ENCODE assay signal across 26 cellular contexts in genomic region chr15:43854801-43855200, GRCh38. TPM values are rescaled to one million over a fixed set of nuclear protein-coding genes. Genes with fewer than 3 reads are reported as not detected.
DNase-seq lines count a peak whose midpoint lies in the region; ATAC-seq and TF ChIP-seq lines count a peak whose summit lies in the region.
"Had no signal": no experiment of that assay in that cellular context is flagged by ENCODE, and none has a peak within 500 bp of the region (broad histone marks: within the 10 kb centered on the region; RNA-seq: fewer than 3 reads in every experiment).

No MANE protein-coding gene starts in this region.

- peak; percentile 6 for DNase-seq in ELR (ENCODE audit: low read depth)
- peak; percentile 4 for DNase-seq in M059J (ENCODE audit: low read depth)
- peak; percentile 43 to 52 for DNase-seq in cardiac fibroblast (ENCODE audit: low read depth in 2 of 2)
- DNase-seq in renal cortical epithelial cell (ENCODE audit: low read depth) = peak; percentile 21
- DNase-seq in T1000 (lab: John Stamatoyannopoulos, UW) = no peak
- DNase-seq: activated CD4-positive, alpha-beta T cell treated with anti-CD3 and anti-CD28 coated beads for 1 hour; activated CD8-positive, alpha-beta T cell treated with anti-CD3 and anti-CD28 coated beads for 36 hours; activated effector memory CD4-positive, alpha-beta T cell treated with Interleukin-2 at 50 U/mL for 16 hours; cerebellar nuclear complex; DMS53; gastrocnemius medialis; hippocampal formation; left ventricle myocardium inferior; natural killer cell; NCI-H1105; NCI-H2029; NCI-H345; NCI-H748 treated with DMSO at 0.1 percent for 48 hours; retina; Right ventricle myocardium superior; stimulated activated CD4-positive, alpha-beta T cell treated with anti-CD3 and anti-CD28 coated beads, Interleukin-4, amount 100 ng/mL, for 1 hour had no signal

- ATAC-seq in GM18498 (IDR thresholded peaks at IDR 0.05; ENCODE audit: unreplicated experiment) (no peak), HG02759 (IDR thresholded peaks at IDR 0.05; ENCODE audit: unreplicated experiment) (no peak)
- ATAC-seq: activated CD8-positive, alpha-beta T cell treated with anti-CD3 and anti-CD28 coated beads for 36 hours; gastrocnemius medialis; GM23338; natural killer cell; stimulated activated memory B cell treated with anti-CD40 and anti-IgM and Interleukin-4, amounts not matched to agents 10 μg/mL and 1 μg/mL and 100 μg/mL, for 72 hours had no signal

- no peak for TF ChIP-seq CTCF in cardiac fibroblast (IDR thresholded peaks at IDR 0.05; ENCODE audit: low read depth, low read length)

- no peak overlapping the region for H3K4me3 ChIP-seq in cardiac fibroblast (replicated peaks in 1 of 2; ENCODE audit: low read depth in 2 of 2, low read length in 2 of 2)
- H3K4me3 ChIP-seq: gastrocnemius medialis, GM23338, left ventricle myocardium inferior had no signal

RNA-seq across cellular contexts. Expression of gene WDR76, which starts 28.0 kb away (rescaled TPM):
- total RNA-seq in M059J (2014; rRNA removed; shearing (Covaris generic)) = 38.7 and 75.3 TPM in 2 replicates
- total RNA-seq in renal cortical epithelial cell = 3.8 and 17.0 TPM in 2 replicates

RNA-seq across cellular contexts. Expression of gene MFAP1, which starts 30.3 kb away (rescaled TPM):
- total RNA-seq in M059J (2014; rRNA removed; shearing (Covaris generic)) = 22.0 and 34.0 TPM in 2 replicates
- total RNA-seq in renal cortical epithelial cell = 34.7 and 54.1 TPM in 2 replicates

RNA-seq across cellular contexts. Expression of gene HYPK, which starts 54.4 kb away (rescaled TPM):
- 4.6 and 20.9 TPM in 2 replicates for total RNA-seq in M059J (2014; rRNA removed; shearing (Covaris generic))
- total RNA-seq in renal cortical epithelial cell = 3.0 and 4.0 TPM in 2 replicates

RNA-seq across cellular contexts. Expression of gene SERINC4, which starts 54.8 kb away (rescaled TPM):
- not detected in 2 replicates for total RNA-seq in M059J (2014; rRNA removed; shearing (Covaris generic))
- total RNA-seq in renal cortical epithelial cell = 0.05 TPM in 1 of 2 replicates, not detected in the other
- total RNA-seq: GM23338, osteocyte had no signal
